Comparison of ENCODE assay signal across 9 cellular contexts in genomic region chr1:193111641-193112090, GRCh38. TPM values are rescaled to one million over a fixed set of nuclear protein-coding genes. Genes with fewer than 3 reads are reported as not detected.
DNase-seq lines count a peak whose midpoint lies in the region; ATAC-seq and TF ChIP-seq lines count a peak whose summit lies in the region.
"Had no signal": no experiment of that assay in that cellular context is flagged by ENCODE, and none has a peak within 500 bp of the region (broad histone marks: within the 10 kb centered on the region; RNA-seq: fewer than 3 reads in every experiment).

No MANE protein-coding gene starts in this region.

- in situ Hi-C loops in astrocyte of the spinal cord (cut with HindIII; ENCODE audit: low sequenced_read_pairs) = no loop called here

- H3K36me3 Mint-ChIP-seq in stimulated activated naive B cell treated with anti-CD40 and anti-IgM and Interleukin-4, amounts not matched to agents 10 μg/mL and 1 μg/mL and 100 μg/mL, for 72 hours = no peaks in the 10 kb centered on the region
- no peaks in the 10 kb centered on the region for H3K36me3 Mint-ChIP-seq in T-cell

- H3K9me3 Mint-ChIP-seq in stimulated activated naive B cell treated with anti-CD40 and anti-IgM and Interleukin-4, amounts not matched to agents 10 μg/mL and 1 μg/mL and 100 μg/mL, for 72 hours = peaks cover 0 to 1% of the 10 kb centered on the region in 2 donors
- H3K9me3 Mint-ChIP-seq in T-cell = no peaks in the 10 kb centered on the region

- H3K27ac Mint-ChIP-seq in stimulated activated naive B cell treated with anti-CD40 and anti-IgM and Interleukin-4, amounts not matched to agents 10 μg/mL and 1 μg/mL and 100 μg/mL, for 72 hours = no peak overlapping the region
- no peak overlapping the region for H3K27ac Mint-ChIP-seq in T-cell

- H3K27me3 ChIP-seq in lung (ENCODE audit: control insufficient read depth, insufficient read depth) = no peaks in the 10 kb centered on the region
- H3K27me3 ChIP-seq in BE2C = no peaks in the 10 kb centered on the region

- POLR2A ChIA-PET in T-cell (lab: Charles Lee) = interaction anchor here in 1 of 2 donors (0.6 to 0.7 kb wide), 2 partner anchors 27 to 355 kb away, joined by 3 read pairs; no protein-coding TSS in a partner anchor

- H3K27me3 Mint-ChIP-seq in stimulated activated naive B cell treated with anti-CD40 and anti-IgM and Interleukin-4, amounts not matched to agents 10 μg/mL and 1 μg/mL and 100 μg/mL, for 72 hours = no peaks in the 10 kb centered on the region
- no peaks in the 10 kb centered on the region for H3K27me3 Mint-ChIP-seq in T-cell

- H3K4me3 ChIP-seq in astrocyte of the spinal cord (ENCODE audit: low read depth, low read length) = no peak overlapping the region
- H3K4me3 ChIP-seq in lung = no peak overlapping the region
- H3K4me3 ChIP-seq in BE2C (ENCODE audit: low read depth, low read length) = no peak overlapping the region

- ATAC-seq in lung (ENCODE audit: insufficient read depth, low FRiP score) (peak; percentile 72), T-cell (replicated peaks in 1 of 4) (no peak)
- no peak for ATAC-seq in stimulated activated naive B cell treated with anti-CD40 and anti-IgM and Interleukin-4, amounts not matched to agents 10 μg/mL and 1 μg/mL and 100 μg/mL, for 72 hours (replicated peaks)

- H3K36me3 ChIP-seq in lung (ENCODE audit: control insufficient read depth in 2 of 2, insufficient read depth in 2 of 2, low read length in 2 of 2) (no peaks in the 10 kb centered on the region), BE2C (no peaks in the 10 kb centered on the region)

- TF ChIP-seq CTCF in astrocyte of the spinal cord (IDR thresholded peaks at IDR 0.05; ENCODE audit: low read depth, low read length) (no peak), lung (IDR thresholded peaks at IDR 0.05; ENCODE audit: control extremely low read depth, extremely low read depth) (no peak), BE2C (IDR thresholded peaks at IDR 0.05; ENCODE audit: low read depth, low read length) (no peak)

- CTCF ChIA-PET in T-cell (lab: Charles Lee) = no interaction called here

- H3K4me1 ChIP-seq in lung (ENCODE audit: control insufficient read depth in 2 of 2, insufficient read depth in 2 of 2, low read length in 2 of 2) = peaks cover 5% of the 10 kb centered on the region in 2 donors
- no peaks in the 10 kb centered on the region for H3K4me1 ChIP-seq in BE2C

- peak overlapping the region in 1 of 2 donors; percentile 75 for H3K27ac ChIP-seq in lung (ENCODE audit: low read depth in 1 of 2, low read length in 1 of 2)

- H3K9me3 ChIP-seq in lung (ENCODE audit: control insufficient read depth in 2 of 2, insufficient read depth in 1 of 2, low read length in 1 of 2) (no peaks in the 10 kb centered on the region), BE2C (no peaks in the 10 kb centered on the region)

- DNase-seq in AG08395 (ENCODE audit: low spot score) (peak; percentile 17), HT-29 (ENCODE audit: low spot score) (peak; percentile 26), astrocyte of the spinal cord (ENCODE audit: low read depth, low spot score) (peak; percentile 77), lung (ENCODE audit: low spot score) (peak; percentile 76), BE2C (no peak), OCI-M2 (lab: John Stamatoyannopoulos, UW; ENCODE audit: unreplicated experiment) (no peak), T-cell (no peak)
- DNase-seq in stimulated activated naive B cell treated with anti-CD40 and anti-IgM and Interleukin-4, amounts not matched to agents 10 μg/mL and 1 μg/mL and 100 μg/mL, for 72 hours = no peak
- DNase-seq: NCI-H2107 had no signal

- H3K4me3 Mint-ChIP-seq in stimulated activated naive B cell treated with anti-CD40 and anti-IgM and Interleukin-4, amounts not matched to agents 10 μg/mL and 1 μg/mL and 100 μg/mL, for 72 hours = no peak overlapping the region
- H3K4me3 Mint-ChIP-seq in T-cell = no peak overlapping the region

- no peaks in the 10 kb centered on the region for H3K4me1 Mint-ChIP-seq in stimulated activated naive B cell treated with anti-CD40 and anti-IgM and Interleukin-4, amounts not matched to agents 10 μg/mL and 1 μg/mL and 100 μg/mL, for 72 hours
- H3K4me1 Mint-ChIP-seq in T-cell = no peaks in the 10 kb centered on the region

- 29% methylated on average over 6 of the region's 6 CpGs for WGBS in lung, 2 donors

RNA-seq across cellular contexts. Expression of gene GLRX2, which starts 6.5 kb away (rescaled TPM):
- total RNA-seq in HT-29 (2014; rRNA removed; shearing (Covaris generic)) = 9.2 and 16.6 TPM in 2 replicates
- total RNA-seq in lung = 10 to 100 TPM in 1 of 2 donors, 1 to 10 TPM in 1; 6.3 to 18.7 TPM
- 10 to 100 TPM; 11.4 to 19.6 TPM for polyA plus RNA-seq in lung
- 8.7 TPM for polyA plus RNA-seq in BE2C (2012; ENCODE audit: insufficient read depth, insufficient read length, low read depth)
- total RNA-seq in T-cell = 10 to 100 TPM in 3 of 5 donors, 1 to 10 TPM in 2; 6.8 to 16.0 (median 13.5) TPM

RNA-seq across cellular contexts. Expression of gene CDC73, which starts 10.2 kb away (rescaled TPM):
- total RNA-seq in HT-29 (2014; rRNA removed; shearing (Covaris generic)) = 9.7 TPM in 2 replicates
- total RNA-seq in lung (10 to 100 TPM; 49.4 to 64.2 TPM), T-cell (10 to 100 TPM; 54.1 to 64.4 (median 57.4) TPM)
- 10 to 100 TPM in 1 of 2 donors, 1 to 10 TPM in 1; 7.8 to 19.6 TPM for polyA plus RNA-seq in lung
- 23.9 TPM for polyA plus RNA-seq in BE2C (2012; ENCODE audit: insufficient read depth, insufficient read length, low read depth)

RNA-seq across cellular contexts. Expression of gene RO60, which starts 52.3 kb away (rescaled TPM):
- 46.4 and 62.5 TPM in 2 replicates for total RNA-seq in HT-29 (2014; rRNA removed; shearing (Covaris generic))
- 100 to 1,000 TPM in 1 of 2 donors, 10 to 100 TPM in 1; 50.5 to 147 TPM for total RNA-seq in lung
- polyA plus RNA-seq in lung = 10 to 100 TPM in 1 of 2 donors, 1 to 10 TPM in 1; 6.3 to 10.5 TPM
- 31.3 TPM for polyA plus RNA-seq in BE2C (2012; ENCODE audit: insufficient read depth, insufficient read length, low read depth)
- 10 to 100 TPM; 54.3 to 66.4 (median 62.3) TPM for total RNA-seq in T-cell

RNA-seq across cellular contexts. Expression of gene UCHL5, which starts 52.5 kb away (rescaled TPM):
- 23.5 and 23.6 TPM in 2 replicates for total RNA-seq in HT-29 (2014; rRNA removed; shearing (Covaris generic))
- total RNA-seq in lung (10 to 100 TPM; 26.0 to 48.9 TPM), T-cell (10 to 100 TPM; 20.8 to 32.2 (median 27.1) TPM)
- polyA plus RNA-seq in lung = 10 to 100 TPM; 13.7 to 19.7 TPM
- polyA plus RNA-seq in BE2C (2012; ENCODE audit: insufficient read depth, insufficient read length, low read depth) = 65.3 TPM

Comparison
In these comparisons a context has a peak if more than half of its experiments do, and no peak if none do; other contexts are left out.
1. DNase-seq: peak in AG08395 (single experiment), HT-29 (single experiment), astrocyte of the spinal cord (single experiment) and lung (single experiment); none in BE2C (single experiment), OCI-M2 (single experiment), stimulated activated naive B cell treated with anti-CD40 and anti-IgM and Interleukin-4, amounts not matched to agents 10 μg/mL and 1 μg/mL and 100 μg/mL, for 72 hours (single experiment) and T-cell (0 of 34).